Comparison of ENCODE assay signal across 2 cellular contexts in genomic region chr16:26631365-26631764, GRCh38.
A peak's percentile ranks its signal among the peaks of the same experiment; 100 is the strongest.
DNase-seq lines count a peak whose midpoint lies in the region; TF ChIP-seq lines count a peak whose summit lies in the region.
"Not testable (repeated sequence)": the region's sequence is repeated elsewhere in the genome, so short reads cannot be mapped to it uniquely, and the experiment has no call there.

No MANE protein-coding gene starts in this region.

- not testable (repeated sequence) for TF ChIP-seq POLR2A in esophagus muscularis mucosa (IDR thresholded peaks at IDR 0.05; ENCODE audit: low read depth)

- H3K36me3 Mint-ChIP-seq in osteocyte (ENCODE audit: unreplicated experiment), result not testable (repeated sequence)

- H3K4me3 Mint-ChIP-seq in osteocyte (ENCODE audit: unreplicated experiment), result not testable (repeated sequence)

- TF ChIP-seq EP300 in esophagus muscularis mucosa (IDR thresholded peaks at IDR 0.05), result not testable (repeated sequence)

- H3K27me3 ChIP-seq in esophagus muscularis mucosa, result not testable (repeated sequence)

- H3K4me3 ChIP-seq in esophagus muscularis mucosa, result not testable (repeated sequence)

- not testable (repeated sequence) for H3K27ac Mint-ChIP-seq in osteocyte (ENCODE audit: unreplicated experiment)

- H3K4me1 Mint-ChIP-seq in osteocyte (ENCODE audit: unreplicated experiment), result not testable (repeated sequence)

- H3K9me3 ChIP-seq in esophagus muscularis mucosa, result peaks cover 0 to 15% (median 0%) of the 10 kb centered on the region in 4 donors

- peaks cover 53% of the 10 kb centered on the region for H3K9me3 Mint-ChIP-seq in osteocyte (ENCODE audit: unreplicated experiment)

- DNase-seq in esophagus muscularis mucosa (ENCODE audit: extremely low spot score), result peak; percentile 85
- peak; percentile 56 for DNase-seq in osteocyte (ENCODE audit: extremely low spot score, unreplicated experiment)

- not testable (repeated sequence) for H3K4me1 ChIP-seq in esophagus muscularis mucosa

- H3K27ac ChIP-seq in esophagus muscularis mucosa (replicated peaks in 1 of 4), result not testable (repeated sequence)

- H3K27me3 Mint-ChIP-seq in osteocyte (ENCODE audit: unreplicated experiment), result not testable (repeated sequence)

- not testable (repeated sequence) for TF ChIP-seq CTCF in esophagus muscularis mucosa (IDR thresholded peaks at IDR 0.05); osteocyte (IDR thresholded peaks at IDR 0.05)

- intact Hi-C loops in esophagus muscularis mucosa (cut with DNase I), result not testable (repeated sequence)

- H3K36me3 ChIP-seq in esophagus muscularis mucosa, result not testable (repeated sequence)
